Comparison of ENCODE assay signal across 8 cellular contexts in genomic region chr1:159924791-159925712, GRCh38. TPM values are rescaled to one million over a fixed set of nuclear protein-coding genes. Genes with fewer than 3 reads are reported as not detected.
DNase-seq lines count a peak whose midpoint lies in the region; ATAC-seq and TF ChIP-seq lines count a peak whose summit lies in the region.

TAGLN2 (minus strand) TSS chr1:159925507; CDS start chr1:159920509, 4,998 bp downstream.

- H2AK5ac ChIP-seq in mesenchymal stem cell (ENCODE audit: low read length, severe bottlenecking), result peak within 1 kb of the TSS; percentile 84

- H4K8ac ChIP-seq in mesenchymal stem cell (ENCODE audit: low read length), result peak within 1 kb of the TSS; percentile 74

- H3K9ac ChIP-seq in mesenchymal stem cell (ENCODE audit: low read length), result peak within 1 kb of the TSS; percentile 99

- H2BK12ac ChIP-seq in mesenchymal stem cell (ENCODE audit: low read length in 2 of 2), result peak within 1 kb of the TSS; percentile 18 to 85

- peak within 1 kb of the TSS; percentile 87 for H3K4me2 ChIP-seq in mesenchymal stem cell (ENCODE audit: low read length, poor library complexity, severe bottlenecking)

- H2BK120ac ChIP-seq in mesenchymal stem cell (ENCODE audit: low read depth, low read length), result peak within 1 kb of the TSS; percentile 69

- H3K4ac ChIP-seq in mesenchymal stem cell (ENCODE audit: low read depth in 1 of 2, low read length in 2 of 2), result peak within 1 kb of the TSS; percentile 80 to 89

- no peaks in the 10 kb centered on the region for H3K27me3 ChIP-seq in effector memory CD4-positive, alpha-beta T cell (replicated peaks; ENCODE audit: control insufficient read depth, insufficient read depth, low read length, poor library complexity, severe bottlenecking)
- peaks cover 0 to 4% of the 10 kb centered on the region in 2 experiments for H3K27me3 ChIP-seq in mesenchymal stem cell (ENCODE audit: control insufficient read depth in 1 of 2, insufficient read depth in 1 of 2, low read length in 2 of 2)

- peak; percentile 70 for ATAC-seq in GM18907 (IDR thresholded peaks at IDR 0.05; ENCODE audit: unreplicated experiment)
- peak; percentile 53 for ATAC-seq in HG03139 (IDR thresholded peaks at IDR 0.05; ENCODE audit: unreplicated experiment)

- under 1% methylated on average over 57 of the region's 57 CpGs for WGBS in mesenchymal stem cell

- peak within 1 kb of the TSS; percentile 100 for H3K27ac ChIP-seq in effector memory CD4-positive, alpha-beta T cell (ENCODE audit: insufficient read depth, low read length, poor library complexity, severe bottlenecking)
- H3K27ac ChIP-seq in mesenchymal stem cell (ENCODE audit: low read length, poor library complexity, severe bottlenecking), result peak within 1 kb of the TSS; percentile 94

- peaks cover 12% of the 10 kb centered on the region for H3K36me3 ChIP-seq in effector memory CD4-positive, alpha-beta T cell (ENCODE audit: control insufficient read depth, insufficient read depth, low read length)
- H3K36me3 ChIP-seq in mesenchymal stem cell (ENCODE audit: control insufficient read depth in 1 of 2, insufficient read depth in 2 of 2, low read depth in 1 of 2, low read length in 2 of 2), result peaks cover 10 to 11% of the 10 kb centered on the region in 2 experiments

- H2BK5ac ChIP-seq in mesenchymal stem cell (ENCODE audit: low read depth, low read length, poor library complexity, severe bottlenecking), result peak within 1 kb of the TSS; percentile 95

- peak within 1 kb of the TSS; percentile 73 for H2AFZ ChIP-seq in mesenchymal stem cell (ENCODE audit: low read depth, low read length)

- peaks cover 28% of the 10 kb centered on the region for H3K4me1 ChIP-seq in effector memory CD4-positive, alpha-beta T cell (ENCODE audit: control insufficient read depth, insufficient read depth, low read length, poor library complexity, severe bottlenecking)
- peaks cover 31% of the 10 kb centered on the region for H3K4me1 ChIP-seq in mesenchymal stem cell (ENCODE audit: control insufficient read depth, insufficient read depth, low read depth, low read length)

- H3K9me3 ChIP-seq in effector memory CD4-positive, alpha-beta T cell (ENCODE audit: control insufficient read depth, low read length), result no peaks in the 10 kb centered on the region
- H3K9me3 ChIP-seq in mesenchymal stem cell (ENCODE audit: control insufficient read depth, low read length), result no peaks in the 10 kb centered on the region

- no peak for TF ChIP-seq CTCF in AG09319 (IDR thresholded peaks at IDR 0.05; ENCODE audit: low read depth, low read length)

- H3K4me3 ChIP-seq in effector memory CD4-positive, alpha-beta T cell (ENCODE audit: insufficient read depth, low read depth, low read length, poor library complexity, severe bottlenecking), result peak within 1 kb of the TSS; percentile 77
- H3K4me3 ChIP-seq in mesenchymal stem cell (ENCODE audit: insufficient read depth in 1 of 2, low read depth in 1 of 2, low read length in 2 of 2), result peak within 1 kb of the TSS; percentile 92 to 98

- no peak within 1 kb of the TSS for H2BK15ac ChIP-seq in mesenchymal stem cell (ENCODE audit: low read depth, poor library complexity, severe bottlenecking)

- H3K23ac ChIP-seq in mesenchymal stem cell (ENCODE audit: low read length in 2 of 2), result peak within 1 kb of the TSS in 1 of 2 experiments; percentile 98

- peak within 1 kb of the TSS; percentile 16 to 98 for H3K14ac ChIP-seq in mesenchymal stem cell (ENCODE audit: low read length in 2 of 2)

- DNase-seq in AG09319 (ENCODE audit: extremely low read depth, low read depth) (peak; percentile 75), NCI-H82 (lab: John Stamatoyannopoulos, UW) (peak; percentile 97), mesenchymal stem cell (peak; percentile 93)
- DNase-seq in activated CD8-positive, alpha-beta memory T cell treated with anti-CD3 and anti-CD28 coated beads for 24 hours, result peak; percentile 97
- DNase-seq in effector memory CD4-positive, alpha-beta T cell, result peak; percentile 79 to 83 (median 83)
- peak; percentile 83 for DNase-seq in stimulated activated CD8-positive, alpha-beta memory T cell treated with anti-CD3 and anti-CD28 coated beads, Interleukin-12 subunit alpha, Interleukin-12 subunit beta, amount 100 ng/mL, for 4 hours (ENCODE audit: low read depth)

- H3K79me1 ChIP-seq in mesenchymal stem cell (replicated peaks; ENCODE audit: low read length, poor library complexity, severe bottlenecking), result peaks cover 4% of the 10 kb centered on the region

- peak within 1 kb of the TSS; percentile 93 to 98 for H3K18ac ChIP-seq in mesenchymal stem cell (ENCODE audit: low read depth in 1 of 2, low read length in 2 of 2)

- H4K91ac ChIP-seq in mesenchymal stem cell (ENCODE audit: low read length), result peak within 1 kb of the TSS; percentile 90

RNA-seq across cellular contexts. Expression of gene TAGLN2, which starts in this region (rescaled TPM):
- 328 TPM for polyA plus RNA-seq in mesenchymal stem cell (2013, experiment 1 of 2)
- 330 TPM for polyA plus RNA-seq in mesenchymal stem cell (2013, experiment 2 of 2)

Comparison
In these comparisons a context has a peak if more than half of its experiments do, and no peak if none do; other contexts are left out.
1. Peak in every context shown above with its lines: DNase-seq, ATAC-seq, H3K4me3 ChIP-seq and H3K27ac ChIP-seq.